8 cellular contexts compared by ENCODE assay signal in genomic region chr17:49210158-49211029, GRCh38. TPM values are rescaled to one million over a fixed set of nuclear protein-coding genes. Genes with fewer than 3 reads are reported as not detected.
A peak's percentile ranks its signal among the peaks of the same experiment; 100 is the strongest.
DNase-seq lines count a peak whose midpoint lies in the region; ATAC-seq and TF ChIP-seq lines count a peak whose summit lies in the region.

Gene ABI3, plus strand, starts transcription at chr17:49210707. Its CDS starts 18 bp downstream, at chr17:49210725.
Gene GNGT2, minus strand, starts transcription at chr17:49210574. Its CDS starts 3,152 bp downstream, at chr17:49207422.

- H3K4me1 Mint-ChIP-seq in CD4-positive, alpha-beta memory T cell = peaks cover 47 to 72% (median 62%) of the 10 kb centered on the region in 4 donors
- H3K4me1 Mint-ChIP-seq in activated CD8-positive, alpha-beta T cell treated with anti-CD3 and anti-CD28 coated beads for 36 hours (ENCODE audit: low read depth) = peaks cover 56% of the 10 kb centered on the region

- peak; percentile 88 for ATAC-seq in activated CD8-positive, alpha-beta T cell treated with anti-CD3 and anti-CD28 coated beads for 36 hours
- ATAC-seq in sciatic nerve (peak; percentile 78), HG03457 (IDR thresholded peaks at IDR 0.05; ENCODE audit: unreplicated experiment) (no peak)

- peaks cover 71% of the 10 kb centered on the region for H3K4me1 ChIP-seq in CD4-positive, alpha-beta memory T cell (ENCODE audit: insufficient read depth, low read length)
- H3K4me1 ChIP-seq in HUES48 (ENCODE audit: control insufficient read depth, insufficient read depth, low read length) = peaks cover 25% of the 10 kb centered on the region

- peaks cover 0 to 11% of the 10 kb centered on the region in 2 donors for H3K36me3 Mint-ChIP-seq in CD4-positive, alpha-beta memory T cell
- H3K36me3 Mint-ChIP-seq in activated CD8-positive, alpha-beta T cell treated with anti-CD3 and anti-CD28 coated beads for 36 hours (ENCODE audit: low read depth) = peaks cover 32% of the 10 kb centered on the region

- CTCF ChIA-PET in CD4-positive, alpha-beta memory T cell (lab: Charles Lee; ENCODE audit: partially characterized antibody) = interaction anchor here (1.7 to 2.8 kb wide), 3 partner anchors 9 to 18 kb away, joined by 4 to 13 read pairs (median 4); no protein-coding TSS in a partner anchor
- CTCF ChIA-PET in activated CD8-positive, alpha-beta T cell treated with anti-CD3 and anti-CD28 coated beads for 36 hours (lab: Charles Lee) = interaction anchor here (1.0 to 8.9 kb wide), 5 partner anchors 11 to 30 kb away, joined by 3 to 58 read pairs (median 10); no protein-coding TSS in a partner anchor

- H3K9me3 Mint-ChIP-seq in CD4-positive, alpha-beta memory T cell = no peaks in the 10 kb centered on the region
- H3K9me3 Mint-ChIP-seq in activated CD8-positive, alpha-beta T cell treated with anti-CD3 and anti-CD28 coated beads for 36 hours = no peaks in the 10 kb centered on the region

- H3K27me3 Mint-ChIP-seq in CD4-positive, alpha-beta memory T cell = no peaks in the 10 kb centered on the region
- no peaks in the 10 kb centered on the region for H3K27me3 Mint-ChIP-seq in activated CD8-positive, alpha-beta T cell treated with anti-CD3 and anti-CD28 coated beads for 36 hours

- no peaks in the 10 kb centered on the region for H3K27me3 ChIP-seq in CD4-positive, alpha-beta memory T cell (ENCODE audit: insufficient read depth, low read length)
- no peaks in the 10 kb centered on the region; the same call in 1 of the 2 replicates for H3K27me3 ChIP-seq in HUES48 (ENCODE audit: control insufficient read depth, insufficient read depth, low read length)

- H3K27ac ChIP-seq in CD4-positive, alpha-beta memory T cell (ENCODE audit: low read depth, low read length) = peak within 1 kb of the TSS; percentile 65
- peak within 1 kb of the TSS; percentile 69 for H3K27ac ChIP-seq in HUES48 (ENCODE audit: low read depth, low read length)

- no peak within 1 kb of the TSS for H3K9ac ChIP-seq in HUES48 (ENCODE audit: low read depth, low read length)

- H3K4me3 ChIP-seq in CD4-positive, alpha-beta memory T cell (ENCODE audit: low read length in 2 of 2) = peak within 1 kb of the TSS; percentile 77 to 89
- H3K4me3 ChIP-seq in HUES48 (ENCODE audit: low read depth, low read length) = no peak within 1 kb of the TSS
- H3K4me3 ChIP-seq in fibroblast of villous mesenchyme (ENCODE audit: low read depth, low read length) = peak within 1 kb of the TSS; percentile 49

- POLR2A ChIA-PET in CD4-positive, alpha-beta memory T cell (lab: Charles Lee; ENCODE audit: partially characterized antibody) = interaction anchor here (1.2 to 12.1 kb wide), 9 partner anchors 8 to 20 kb away, joined by 3 to 169 read pairs (median 6); partner anchors contain the start of gene PHOSPHO1
- POLR2A ChIA-PET in activated CD8-positive, alpha-beta T cell treated with anti-CD3 and anti-CD28 coated beads for 36 hours (lab: Charles Lee) = interaction anchor here (0.8 to 5.5 kb wide), 10 partner anchors 9 to 259 kb away, joined by 3 to 33 read pairs (median 10); partner anchors contain the start of gene PHOSPHO1

- TF ChIP-seq CTCF in GM20000 (IDR thresholded peaks at IDR 0.05; ENCODE audit: extremely low read depth, missing control alignments) = no peak
- TF ChIP-seq CTCF in activated CD8-positive, alpha-beta T cell treated with anti-CD3 and anti-CD28 coated beads for 36 hours (IDR thresholded peaks at IDR 0.05) = no peak
- no peak for TF ChIP-seq CTCF in fibroblast of villous mesenchyme (IDR thresholded peaks at IDR 0.05; ENCODE audit: insufficient read depth, low read depth, low read length)

- H3K4me3 Mint-ChIP-seq in CD4-positive, alpha-beta memory T cell = peak within 1 kb of the TSS; percentile 92 to 98 (median 96)
- H3K4me3 Mint-ChIP-seq in activated CD8-positive, alpha-beta T cell treated with anti-CD3 and anti-CD28 coated beads for 36 hours = peak within 1 kb of the TSS; percentile 79

- intact Hi-C loops in CD4-positive, alpha-beta memory T cell (cut with micrococcal nuclease) = loop anchor here (1.0 kb wide), 2 partner anchors 8 to 17 kb away; no protein-coding TSS in a partner anchor
- intact Hi-C loops in activated CD8-positive, alpha-beta T cell treated with anti-CD3 and anti-CD28 coated beads for 36 hours (cut with micrococcal nuclease) = no loop called here
- intact Hi-C loops in sciatic nerve (cut with DNase I) = no loop called here

- H3K36me3 ChIP-seq in CD4-positive, alpha-beta memory T cell (ENCODE audit: insufficient read depth, low read length) = no peaks in the 10 kb centered on the region
- no peaks in the 10 kb centered on the region for H3K36me3 ChIP-seq in HUES48 (ENCODE audit: control insufficient read depth, insufficient read depth, low read length)

- H3K9me3 ChIP-seq in CD4-positive, alpha-beta memory T cell (ENCODE audit: control insufficient read depth in 1 of 2, low read length in 2 of 2) = no peaks in the 10 kb centered on the region
- H3K9me3 ChIP-seq in HUES48 (ENCODE audit: control insufficient read depth, insufficient read depth, low read length) = no peaks in the 10 kb centered on the region

- H3K27ac Mint-ChIP-seq in CD4-positive, alpha-beta memory T cell = peak within 1 kb of the TSS; percentile 56 to 95 (median 91)
- H3K27ac Mint-ChIP-seq in activated CD8-positive, alpha-beta T cell treated with anti-CD3 and anti-CD28 coated beads for 36 hours = peak within 1 kb of the TSS; percentile 95

- DNase-seq in CD4-positive, alpha-beta memory T cell = peak; percentile 58 to 71 (median 68)
- DNase-seq in GM20000 (ENCODE audit: low spot score) = peak; percentile 87
- peak; percentile 85 for DNase-seq in activated CD8-positive, alpha-beta T cell treated with anti-CD3 and anti-CD28 coated beads for 36 hours
- peak; percentile 53 for DNase-seq in fibroblast of villous mesenchyme (ENCODE audit: low read depth)
- DNase-seq in sciatic nerve (ENCODE audit: low spot score) = no peak
- DNase-seq in NCI-H510A (lab: John Stamatoyannopoulos, UW) = no peak

RNA-seq across cellular contexts. Expression of gene ABI3, which starts in this region (rescaled TPM):
- 10 to 100 TPM in 1 of 2 experiments, 1 to 10 TPM in 1; 9.5 to 11.5 TPM for total RNA-seq in CD4-positive, alpha-beta memory T cell
- polyA plus RNA-seq in CD4-positive, alpha-beta memory T cell = 10 to 100 TPM; 14.3 to 24.5 TPM
- total RNA-seq in activated CD8-positive, alpha-beta T cell treated with anti-CD3 and anti-CD28 coated beads for 36 hours = 10 to 100 TPM; 39.3 to 45.1 TPM
- total RNA-seq in fibroblast of villous mesenchyme = 0.64 and 1.7 TPM in 2 replicates
- 8.5 TPM for total RNA-seq in sciatic nerve

RNA-seq across cellular contexts. Expression of gene GNGT2, which starts in this region (rescaled TPM):
- total RNA-seq in CD4-positive, alpha-beta memory T cell = 1 to 10 TPM; 2.9 to 3.3 TPM
- 1 to 10 TPM; 6.9 to 8.2 TPM for polyA plus RNA-seq in CD4-positive, alpha-beta memory T cell
- total RNA-seq in activated CD8-positive, alpha-beta T cell treated with anti-CD3 and anti-CD28 coated beads for 36 hours = 10 to 100 TPM; 21.7 to 23.9 TPM
- total RNA-seq in fibroblast of villous mesenchyme (0.32 TPM in 1 of 2 replicates, not detected in the other), sciatic nerve (1.3 TPM)

Comparison
In these comparisons a context has a peak if more than half of its experiments do, and no peak if none do; other contexts are left out.
1. DNase-seq: peak in CD4-positive, alpha-beta memory T cell (5 of 5), GM20000 (single experiment), activated CD8-positive, alpha-beta T cell treated with anti-CD3 and anti-CD28 coated beads for 36 hours (single experiment) and fibroblast of villous mesenchyme (single experiment); none in sciatic nerve (single experiment) and NCI-H510A (single experiment).